In the genomic region with DNA sequence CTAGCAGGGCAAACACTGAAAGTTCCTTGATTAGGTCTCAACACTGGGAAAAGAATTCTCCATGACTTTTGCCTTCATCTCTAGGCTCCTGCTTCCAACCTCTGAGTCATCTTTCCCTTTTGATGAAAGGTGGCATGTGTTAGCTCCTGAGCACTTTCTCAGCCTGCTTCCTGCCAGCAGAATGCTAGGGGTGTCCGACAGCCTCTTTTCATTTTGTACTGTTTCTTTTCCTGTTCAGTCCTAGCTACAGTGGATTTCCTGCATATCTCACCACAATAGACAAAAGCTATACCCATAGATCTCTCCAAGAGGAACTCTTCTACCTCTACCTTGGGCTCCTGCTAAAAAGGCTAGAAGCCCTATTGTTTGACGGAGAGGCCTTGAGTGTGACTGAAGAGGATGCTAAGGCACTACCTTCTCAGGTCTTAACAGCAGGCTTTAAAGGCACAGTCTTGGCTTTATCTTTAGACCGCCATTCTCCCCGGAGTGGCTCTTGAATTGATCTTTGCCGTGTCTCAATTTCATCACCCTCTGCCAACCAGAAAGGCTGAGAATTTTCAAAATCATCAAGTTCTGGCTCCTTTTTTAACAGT, we compare ENCODE assay signal across 13 cellular contexts.
DNase-seq lines count a peak whose midpoint lies in the region; ATAC-seq and TF ChIP-seq lines count a peak whose summit lies in the region.
"Had no signal": no experiment of that assay in that cellular context is flagged by ENCODE, and none has a peak within 500 bp of the region (broad histone marks: within the 10 kb centered on the region; RNA-seq: fewer than 3 reads in every experiment).

No MANE protein-coding gene starts in this region.

- H3K4me1 ChIP-seq in iPS-20b (ENCODE audit: insufficient read depth, low read length): peaks cover 13% of the 10 kb centered on the region
- peaks cover 20% of the 10 kb centered on the region for H3K4me1 ChIP-seq in suprapubic skin

- DNase-seq in NOMO-1 treated with DMSO at 0.1 percent for 48 hours (lab: John Stamatoyannopoulos, UW; ENCODE audit: unreplicated experiment): peak; percentile 22
- no peak for DNase-seq in NOMO-1 treated with dmso at 0.1 percent for 144 hours (lab: John Stamatoyannopoulos, UW; ENCODE audit: unreplicated experiment)
- peak; percentile 48 for DNase-seq in amniotic epithelial cell (ENCODE audit: low read depth)
- DNase-seq in suprapubic skin (ENCODE audit: low spot score in 2 of 2): no peak
- DNase-seq in HEK293T (ENCODE audit: extremely low spot score): no peak
- DNase-seq in DMS79 treated with DMSO at 0.1 percent for 48 hours (lab: John Stamatoyannopoulos, UW): no peak
- DNase-seq: activated B cell treated with CpG ODN at 0.5 μM for 24 hours had no signal

- peak overlapping the region; percentile 6 for H3K27ac ChIP-seq in iPS-20b (ENCODE audit: low read length)
- H3K27ac ChIP-seq in suprapubic skin: peak overlapping the region; percentile 32
- H3K27ac ChIP-seq: KMS-11, neutrophil had no signal

- 73% methylated on average over 5 of the region's 5 CpGs for WGBS in suprapubic skin

- no peak overlapping the region for H3K9ac ChIP-seq in iPS-20b (ENCODE audit: low read depth, low read length)
- H3K9ac ChIP-seq: KMS-11 had no signal

- no peak for TF ChIP-seq CTCF in suprapubic skin (IDR thresholded peaks at IDR 0.05)

- ATAC-seq in GM18909 (IDR thresholded peaks at IDR 0.05; ENCODE audit: poor library complexity, unreplicated experiment): no peak

- no peaks in the 10 kb centered on the region for H3K36me3 ChIP-seq in iPS-20b (ENCODE audit: insufficient read depth, low read depth, low read length)
- H3K36me3 ChIP-seq in suprapubic skin: no peaks in the 10 kb centered on the region
- H3K36me3 ChIP-seq: neutrophil, tibial nerve had no signal

- H3K27me3 ChIP-seq in iPS-20b (ENCODE audit: insufficient read depth, low read length): no peaks in the 10 kb centered on the region
- no peaks in the 10 kb centered on the region for H3K27me3 ChIP-seq in suprapubic skin
- H3K27me3 ChIP-seq: neutrophil, tibial nerve had no signal

- no peak for TF ChIP-seq POLR2A in suprapubic skin (IDR thresholded peaks at IDR 0.05)

- CTCF ChIA-PET in HEK293T (lab: Yijun Ruan, JAX): interaction anchor here (0.6 to 1.5 kb wide), 2 partner anchors 24 to 40 kb away, joined by 3 read pairs; no protein-coding TSS in a partner anchor

- POLR2A ChIA-PET in HEK293T (lab: Yijun Ruan, JAX): no interaction called here

- no peak overlapping the region for H3K4me3 ChIP-seq in iPS-20b (ENCODE audit: low read length)
- no peak overlapping the region for H3K4me3 ChIP-seq in suprapubic skin
- H3K4me3 ChIP-seq: coronary artery, tibial nerve had no signal

- no peak for TF ChIP-seq EP300 in suprapubic skin (IDR thresholded peaks at IDR 0.05)

- H3K9me3 ChIP-seq in iPS-20b (ENCODE audit: insufficient read depth, low read depth, low read length): no peaks in the 10 kb centered on the region
- H3K9me3 ChIP-seq in suprapubic skin: no peaks in the 10 kb centered on the region
- H3K9me3 ChIP-seq: neutrophil, tibial nerve had no signal

TF ChIP-seq in HEK293T, 16 proteins besides CTCF, POLR2A, EP300 and RAD21:
- no peak for TF ChIP-seq SUZ12 (IDR thresholded peaks at IDR 0.05)
- no peak for TF ChIP-seq FOXK2 (IDR thresholded peaks at IDR 0.05)
- TF ChIP-seq CTBP1 (IDR thresholded peaks at IDR 0.05; ENCODE audit: borderline replicate concordance): no peak
- TF ChIP-seq SP1 (IDR thresholded peaks at IDR 0.05): no peak
- no peak for TF ChIP-seq PKNOX1 (IDR thresholded peaks at IDR 0.05)
- TF ChIP-seq L3MBTL2 (conservative IDR thresholded peaks at IDR 0.05): no peak
- TF ChIP-seq HDGF (IDR thresholded peaks at IDR 0.05; ENCODE audit: borderline replicate concordance): no peak
- no peak for TF ChIP-seq ZNF384 (IDR thresholded peaks at IDR 0.05)

Comparison
In these comparisons a context has a peak if more than half of its experiments do, and no peak if none do; other contexts are left out.
1. DNase-seq: peak in NOMO-1 treated with DMSO at 0.1 percent for 48 hours (single experiment) and amniotic epithelial cell (single experiment); none in NOMO-1 treated with dmso at 0.1 percent for 144 hours (single experiment), suprapubic skin (0 of 2), HEK293T (single experiment) and DMS79 treated with DMSO at 0.1 percent for 48 hours (single experiment).